ENCODE assay signal across 8 cellular contexts in genomic region chr11:118437736-118438125, GRCh38. TPM values are rescaled to one million over a fixed set of nuclear protein-coding genes. Genes with fewer than 3 reads are reported as not detected.
DNase-seq lines count a peak whose midpoint lies in the region; ATAC-seq, FAIRE-seq and TF ChIP-seq lines count a peak whose summit lies in the region.

No MANE protein-coding gene starts in this region.

- H3K36me3 ChIP-seq in PC-9 (ENCODE audit: low read depth) (peaks cover 12% of the 10 kb centered on the region), astrocyte (ENCODE audit: insufficient read depth, low read length) (no peaks in the 10 kb centered on the region)

- H2AFZ ChIP-seq in PC-9 = no peak overlapping the region; the same call in 1 of the 2 replicates
- no peak overlapping the region for H2AFZ ChIP-seq in astrocyte (ENCODE audit: low read depth, low read length)

- intact Hi-C loops in PC-9 (cut with micrococcal nuclease; ENCODE audit: unreplicated experiment) = no loop called here

- H3K9me3 ChIP-seq in PC-9 (ENCODE audit: insufficient read depth, low read depth) = no peaks in the 10 kb centered on the region
- no peaks in the 10 kb centered on the region for H3K9me3 ChIP-seq in astrocyte (ENCODE audit: insufficient read depth, low read depth, low read length)

- peaks cover 37% of the 10 kb centered on the region for H3K4me1 Mint-ChIP-seq in astrocyte (ENCODE audit: low read depth, unreplicated experiment)

- no peaks in the 10 kb centered on the region for H3K27me3 ChIP-seq in PC-9 (ENCODE audit: insufficient read depth, low read depth)
- no peaks in the 10 kb centered on the region for H3K27me3 ChIP-seq in astrocyte (ENCODE audit: insufficient read depth, low read length)

- H3K4me3 ChIP-seq in PC-9 (peak overlapping the region; percentile 69), astrocyte (ENCODE audit: insufficient read depth, low read depth, low read length) (peak overlapping the region; percentile 73)

- no peaks in the 10 kb centered on the region for H3K27me3 Mint-ChIP-seq in astrocyte (ENCODE audit: low read depth, unreplicated experiment)

- H4K20me1 ChIP-seq in PC-9 (ENCODE audit: insufficient read depth) (peaks cover 54% of the 10 kb centered on the region), astrocyte (ENCODE audit: insufficient read depth, low read length) (peaks cover 59% of the 10 kb centered on the region)

- peak; percentile 63 for DNase-seq in NCI-H748 (lab: John Stamatoyannopoulos, UW; ENCODE audit: unreplicated experiment)
- no peak for DNase-seq in NCI-H748 treated with DMSO at 0.1 percent for 48 hours (lab: John Stamatoyannopoulos, UW)
- no peak for DNase-seq in PC-9
- peak; percentile 6 for DNase-seq in astrocyte (ENCODE audit: low read depth)
- DNase-seq in islet precursor cell = peak; percentile 61
- DNase-seq in stimulated activated CD4-positive, alpha-beta T cell treated with anti-CD3 and anti-CD28 coated beads, Interleukin-12 subunit alpha, Interleukin-12 subunit beta, amount 100 ng/mL, for 24 hours (ENCODE audit: low read depth in 2 of 2) = peak; percentile 9 to 24
- DNase-seq in GF-D8 (lab: John Stamatoyannopoulos, UW) = no peak

- FAIRE-seq in astrocyte (lab: Jason Lieb, UNC) = no peak

- ATAC-seq in GM18909 (IDR thresholded peaks at IDR 0.05; ENCODE audit: poor library complexity, unreplicated experiment) = no peak

- peaks cover 4% of the 10 kb centered on the region for H3K36me3 Mint-ChIP-seq in astrocyte (ENCODE audit: low read depth, unreplicated experiment)

- peak overlapping the region; percentile 89 for H3K9ac ChIP-seq in astrocyte (ENCODE audit: low read length)

- H3K9me2 ChIP-seq in PC-9 (ENCODE audit: insufficient read depth) = no peaks in the 10 kb centered on the region

- TF ChIP-seq CTCF in PC-9 (conservative IDR thresholded peaks at IDR 0.05) (no peak), astrocyte (IDR thresholded peaks at IDR 0.05; ENCODE audit: insufficient read depth, low read depth, low read length) (no peak)

- TSS peak; percentile 31 for BruUV-seq in PC-9 (replicated peaks; lab: Mats Ljungman, UMichigan)

- peaks cover 48% of the 10 kb centered on the region for H3K4me1 ChIP-seq in PC-9 (replicated peaks; ENCODE audit: insufficient read depth)
- peaks cover 27% of the 10 kb centered on the region for H3K4me1 ChIP-seq in astrocyte (ENCODE audit: insufficient read depth, low read length)

- H3K4me2 ChIP-seq in PC-9 (peak overlapping the region; percentile 87), astrocyte (ENCODE audit: low read length) (peak overlapping the region; percentile 93)

- CTCF ChIA-PET in PC-9 (lab: Charles Lee) = interaction anchor here (0.7 to 0.8 kb wide), 3 partner anchors 13 to 263 kb away, joined by 3 to 18 read pairs (median 4); no protein-coding TSS in a partner anchor

- peaks cover 62% of the 10 kb centered on the region for H3K79me2 ChIP-seq in PC-9 (ENCODE audit: low read depth)
- peaks cover 62% of the 10 kb centered on the region for H3K79me2 ChIP-seq in astrocyte (ENCODE audit: insufficient read depth, low read length)

- H3K27ac ChIP-seq in PC-9 = no peak overlapping the region
- H3K27ac ChIP-seq in astrocyte (ENCODE audit: low read depth, low read length) = peak overlapping the region; percentile 83

- POLR2A ChIA-PET in PC-9 (lab: Charles Lee; ENCODE audit: unreplicated experiment) = no interaction called here

- peak overlapping the region; percentile 90 for H3K27ac Mint-ChIP-seq in astrocyte (ENCODE audit: unreplicated experiment)

- H3K9me3 Mint-ChIP-seq in astrocyte (ENCODE audit: unreplicated experiment) = no peaks in the 10 kb centered on the region

- peak overlapping the region; percentile 96 for H3K4me3 Mint-ChIP-seq in astrocyte (ENCODE audit: unreplicated experiment)

- H3F3A ChIP-seq in PC-9 (ENCODE audit: insufficient read depth, low read depth) = peaks cover 16% of the 10 kb centered on the region; the same call in 1 of the 2 replicates

RNA-seq across cellular contexts. Expression of gene KMT2A, which starts 1.4 kb away (rescaled TPM):
- total RNA-seq in PC-9 (2021) (78.7 and 80.3 TPM in 2 replicates), astrocyte (58.7 and 60.0 TPM in 2 replicates)

RNA-seq across cellular contexts. Expression of gene ATP5MG, which starts 36.3 kb away (rescaled TPM):
- 240 and 248 TPM in 2 replicates for total RNA-seq in PC-9 (2021)
- 182 and 194 TPM in 2 replicates for total RNA-seq in astrocyte

Comparison
In these comparisons a context has a peak if more than half of its experiments do, and no peak if none do; other contexts are left out.
1. DNase-seq: peak in NCI-H748 (single experiment), astrocyte (single experiment), islet precursor cell (single experiment) and stimulated activated CD4-positive, alpha-beta T cell treated with anti-CD3 and anti-CD28 coated beads, Interleukin-12 subunit alpha, Interleukin-12 subunit beta, amount 100 ng/mL, for 24 hours (2 of 2); none in NCI-H748 treated with DMSO at 0.1 percent for 48 hours (single experiment), PC-9 (0 of 2) and GF-D8 (single experiment).